In genomic region chr7:125526958-125527357, GRCh38 we compare ENCODE assay signal across 24 cellular contexts.
"Had no signal": no experiment of that assay in that cellular context is flagged by ENCODE, and none has a peak within 500 bp of the region (broad histone marks: within the 10 kb centered on the region; RNA-seq: fewer than 3 reads in every experiment).

No MANE protein-coding gene starts in this region.

- H3K9me3 ChIP-seq: esophagus muscularis mucosa, gastrocnemius medialis, left lung, lower lobe of right lung had no signal

- H3K4me1 ChIP-seq: esophagus muscularis mucosa, foreskin keratinocyte, gastrocnemius medialis, heart right ventricle, left lung, lower lobe of right lung had no signal

- H3K27ac ChIP-seq: coronary artery, dorsolateral prefrontal cortex, epithelial cell of prostate, esophagus muscularis mucosa, foreskin keratinocyte, gastrocnemius medialis, heart right ventricle, left lung, lower lobe of right lung had no signal

- DNase-seq: dermis blood vessel endothelial cell; dorsolateral prefrontal cortex; effector CD8-positive, alpha-beta T cell; effector memory CD8-positive, alpha-beta T cell; endodermal cell; foreskin keratinocyte; gastrocnemius medialis; glutamatergic neuron; head of caudate nucleus; heart right ventricle; hippocampal formation; left cardiac atrium; left lung; left ventricle myocardium superior; lower lobe of right lung; mesenchymal stem cell; mucosa of descending colon; naive B cell had no signal

- ATAC-seq: effector memory CD8-positive, alpha-beta T cell; foreskin keratinocyte; gastrocnemius medialis; heart right ventricle; left cardiac atrium; left lung; left ventricle myocardium superior; lower lobe of right lung; mucosa of descending colon had no signal

- H3K36me3 ChIP-seq: esophagus muscularis mucosa, gastrocnemius medialis, heart right ventricle, left lung, lower lobe of right lung had no signal

- FAIRE-seq: colon, islet of Langerhans, keratinocyte had no signal

- H3K27me3 ChIP-seq: dorsolateral prefrontal cortex, esophagus muscularis mucosa, foreskin keratinocyte, gastrocnemius medialis, heart right ventricle, left lung had no signal

- H3K4me3 ChIP-seq: coronary artery, dorsolateral prefrontal cortex, esophagus muscularis mucosa, gastrocnemius medialis, heart right ventricle, left lung, lower lobe of right lung, mucosa of descending colon had no signal
